32 cellular contexts compared by ENCODE assay signal in genomic region chr14:101643651-101644050, GRCh38.
A peak's percentile ranks its signal among the peaks of the same experiment; 100 is the strongest.
DNase-seq lines count a peak whose midpoint lies in the region; ATAC-seq, FAIRE-seq and TF ChIP-seq lines count a peak whose summit lies in the region.
"Had no signal": no experiment of that assay in that cellular context is flagged by ENCODE, and none has a peak within 500 bp of the region (broad histone marks: within the 10 kb centered on the region; RNA-seq: fewer than 3 reads in every experiment).

No MANE protein-coding gene starts in this region.

- no peak overlapping the region for H3K27ac ChIP-seq in A549
- no peak overlapping the region for H3K27ac ChIP-seq in K562 (ENCODE audit: extremely low read depth, low read depth, low read length)
- H3K27ac ChIP-seq in SJCRH30: no peak overlapping the region
- H3K27ac ChIP-seq: 22Rv1; BLaER1; BLaER1 treated with 17β-estradiol and CSF1 and Interleukin-3, amounts not matched to agents 10 nM and 100 nM; C4-2B had no signal

- H3K4me3 ChIP-seq in A549: no peak overlapping the region
- H3K4me3 ChIP-seq in K562: no peak overlapping the region
- no peak overlapping the region for H3K4me3 ChIP-seq in SJCRH30
- H3K4me3 ChIP-seq: BLaER1; BLaER1 treated with 17β-estradiol and CSF1 and Interleukin-3, amounts not matched to agents 10 nM and 100 nM had no signal

- no peak overlapping the region for H3K4me2 ChIP-seq in A549
- H3K4me2 ChIP-seq in K562 (ENCODE audit: insufficient read depth, low read length): no peak overlapping the region
- H3K4me2 ChIP-seq: BLaER1; BLaER1 treated with 17β-estradiol and CSF1 and Interleukin-3, amounts not matched to agents 10 nM and 100 nM had no signal

- no peak for ATAC-seq in A549
- ATAC-seq in K562: no peak
- ATAC-seq: CD8-positive, alpha-beta T cell had no signal

- no peaks in the 10 kb centered on the region for H3K9me1 ChIP-seq in K562 (ENCODE audit: control insufficient read depth, insufficient read depth, low read length)

- TF ChIP-seq POLR2A in A549 (IDR thresholded peaks at IDR 0.05; ENCODE audit: low read length): no peak
- TF ChIP-seq POLR2A in K562 (conservative IDR thresholded peaks at IDR 0.05): no peak

- H3K79me2 ChIP-seq in K562 (ENCODE audit: control insufficient read depth, insufficient read depth, low read length): no peaks in the 10 kb centered on the region

- POLR2A ChIA-PET in A549 (lab: Yijun Ruan, JAX): no interaction called here
- POLR2A ChIA-PET in K562 (lab: Yijun Ruan, JAX): no interaction called here

- no peak for TF ChIP-seq CTCF in A549 (IDR thresholded peaks at IDR 0.05)
- TF ChIP-seq CTCF in K562 (IDR thresholded peaks at IDR 0.05 in 2 of 3, conservative IDR thresholded peaks at IDR 0.05 in 1 of 3; ENCODE audit: insufficient read depth in 2 of 3, low read depth in 1 of 3, low read length in 3 of 3): no peak
- TF ChIP-seq CTCF in GM13976 (IDR thresholded peaks at IDR 0.05; ENCODE audit: borderline replicate concordance, control extremely low read depth, extremely low read depth, insufficient read depth, missing control alignments): no peak

- intact Hi-C loops in K562 (cut with micrococcal nuclease): loop anchor here (5.0 kb wide), 1 partner anchor 34 kb away; no protein-coding TSS in a partner anchor

- no peaks in the 10 kb centered on the region for H4K20me1 ChIP-seq in K562 (replicated peaks; ENCODE audit: control insufficient read depth, insufficient read depth, low read length)
- H4K20me1 ChIP-seq: BLaER1; BLaER1 treated with 17β-estradiol and CSF1 and Interleukin-3, amounts not matched to agents 10 nM and 100 nM had no signal

- peak; percentile 56 for FAIRE-seq in A549 (lab: Jason Lieb, UNC)
- FAIRE-seq in GM19239 (lab: Jason Lieb, UNC): peak; percentile 8
- no peak for FAIRE-seq in K562 (lab: Jason Lieb, UNC)
- FAIRE-seq: A204.1, D721Med had no signal

- H3K36me3 ChIP-seq in K562 (ENCODE audit: control insufficient read depth, insufficient read depth, low read length) (no peaks in the 10 kb centered on the region), SJCRH30 (no peaks in the 10 kb centered on the region)
- H3K36me3 ChIP-seq: BE2C; BLaER1; BLaER1 treated with 17β-estradiol and CSF1 and Interleukin-3, amounts not matched to agents 10 nM and 100 nM had no signal

- peaks cover 25% of the 10 kb centered on the region; the same call in 1 of the 3 replicates for H3K9me3 ChIP-seq in A549
- peaks cover 3% of the 10 kb centered on the region; the same call in 1 of the 2 replicates for H3K9me3 ChIP-seq in K562 (replicated peaks; ENCODE audit: control insufficient read depth, insufficient read depth, low read depth, low read length)
- no peaks in the 10 kb centered on the region for H3K9me3 ChIP-seq in SJCRH30 (replicated peaks)
- H3K9me3 ChIP-seq: BE2C, BLaER1, Caco-2 had no signal

- no peak overlapping the region for H3K9ac ChIP-seq in K562 (ENCODE audit: insufficient read depth in 1 of 2, low read depth in 2 of 2, low read length in 2 of 2)
- H3K9ac ChIP-seq: BLaER1; BLaER1 treated with 17β-estradiol and CSF1 and Interleukin-3, amounts not matched to agents 10 nM and 100 nM had no signal

- no peak overlapping the region for H2AFZ ChIP-seq in K562 (ENCODE audit: low read depth, low read length)

- CTCF ChIA-PET in A549 (lab: Yijun Ruan, JAX): interaction anchor here (0.8 to 3.8 kb wide), 4 partner anchors 10 to 899 kb away, joined by 3 to 17 read pairs (median 4); no protein-coding TSS in a partner anchor
- CTCF ChIA-PET in K562 (lab: Yijun Ruan, JAX; ENCODE audit: low intra/inter-chr PET ratio): no interaction called here

- no TSS peak for BruUV-seq in K562 (replicated peaks; lab: Mats Ljungman, UMichigan)

- 59% methylated on average over 6 of the region's 6 CpGs for WGBS in A549 (ENCODE audit: missing lambda C conversion rate)
- WGBS in K562 (ENCODE audit: insufficient coverage, low coverage, missing lambda C conversion rate): 77% methylated on average over 4 of the region's 6 CpGs

- H3K4me1 ChIP-seq in A549: no peaks in the 10 kb centered on the region
- H3K4me1 ChIP-seq in K562 (replicated peaks in 1 of 2; ENCODE audit: control insufficient read depth in 2 of 2, insufficient read depth in 2 of 2, low read length in 2 of 2): no peaks in the 10 kb centered on the region
- no peaks in the 10 kb centered on the region for H3K4me1 ChIP-seq in SJCRH30
- H3K4me1 ChIP-seq: BE2C; BLaER1; BLaER1 treated with 17β-estradiol and CSF1 and Interleukin-3, amounts not matched to agents 10 nM and 100 nM; Caco-2 had no signal

- in situ Hi-C loops in K562 (cut with MboI) (loop anchor here (25.0 kb wide), 1 partner anchor 731 kb away; the partner anchor contains the start of gene RTL1), GM13976 (cut with MboI; ENCODE audit: low sequenced_read_pairs, unreplicated experiment) (loop anchor here (25.0 kb wide), 1 partner anchor 1256 kb away; the partner anchor contains the start of gene WDR25)

- no peak for TF ChIP-seq EP300 in A549 (IDR thresholded peaks at IDR 0.05)
- no peak for TF ChIP-seq EP300 in K562 (IDR thresholded peaks at IDR 0.05; ENCODE audit: low read length)

- DNase-seq in A549 (ENCODE audit: low read depth in 1 of 2, low spot score in 1 of 2): no peak
- no peak for DNase-seq in GM19239 (ENCODE audit: insufficient read length, low spot score)
- DNase-seq in K562 (ENCODE audit: extremely low read depth in 1 of 4, low spot score in 3 of 4): no peak
- DNase-seq in activated naive CD4-positive, alpha-beta T cell treated with anti-CD3 and anti-CD28 coated beads, Interleukin-2, amount 50 U/mL, for 16 hours: no peak
- DNase-seq in GM13976 (ENCODE audit: low spot score): no peak
- no peak for DNase-seq in SJCRH30
- DNase-seq: 8988T; ACHN; AML-193; BE2C; C1 segment of cervical spinal cord; Caco-2; Calu3; CD4-positive, alpha-beta memory T cell; CD4-positive, alpha-beta T cell; CD4-positive, CD25-positive, alpha-beta regulatory T cell; CD8-positive, alpha-beta memory T cell; CD8-positive, alpha-beta T cell; COR-L47; DMS 273 treated with DMSO at 0.1 percent for 48 hours; DMS153; DMS53; DMS79; DMS79 treated with DMSO at 0.1 percent for 48 hours; DND-41; EL had no signal

- TF ChIP-seq RAD21 in A549 (conservative IDR thresholded peaks at IDR 0.05 in 1 of 2, IDR thresholded peaks at IDR 0.05 in 1 of 2) (no peak), K562 (CRISPR knock-in tag; conservative IDR thresholded peaks at IDR 0.05 in 1 of 2, IDR thresholded peaks at IDR 0.05 in 1 of 2) (no peak)

- H3K27me3 ChIP-seq in K562 (ENCODE audit: control insufficient read depth in 2 of 2, insufficient read depth in 2 of 2, low read length in 2 of 2): no peaks in the 10 kb centered on the region
- H3K27me3 ChIP-seq in SJCRH30: no peaks in the 10 kb centered on the region
- H3K27me3 ChIP-seq: BLaER1; BLaER1 treated with 17β-estradiol and CSF1 and Interleukin-3, amounts not matched to agents 10 nM and 100 nM had no signal

TF ChIP-seq in A549, 52 proteins besides CTCF, POLR2A, EP300 and RAD21:
- TF ChIP-seq JUN (IDR thresholded peaks at IDR 0.05) (no peak), ZNF302 (CRISPR knock-in tag; IDR thresholded peaks at IDR 0.05) (no peak), MYC (IDR thresholded peaks at IDR 0.05; ENCODE audit: borderline replicate concordance, low read length) (no peak), HOXB13 (CRISPR knock-in tag; IDR thresholded peaks at IDR 0.05; ENCODE audit: low read depth) (no peak), FOXS1 (CRISPR knock-in tag; IDR thresholded peaks at IDR 0.05) (no peak), SMC3 (IDR thresholded peaks at IDR 0.05) (no peak), CEBPB (IDR thresholded peaks at IDR 0.05) (no peak), ZFP36 (IDR thresholded peaks at IDR 0.05; ENCODE audit: borderline replicate concordance, partially characterized antibody) (no peak)
TF ChIP-seq in A549: peak in this region for 0.

TF ChIP-seq in K562, 482 proteins besides CTCF, POLR2A, EP300 and RAD21 (continues in another document):
- no peak for TF ChIP-seq SIX5 (IDR thresholded peaks at IDR 0.05; ENCODE audit: borderline replicate concordance in 1 of 2, insufficient read depth in 1 of 2, low read depth in 1 of 2, low read length in 2 of 2)
- TF ChIP-seq ZNF354B (CRISPR knock-in tag; IDR thresholded peaks at IDR 0.05): peak; percentile 64
- TF ChIP-seq ATF4 (CRISPR knock-in tag; IDR thresholded peaks at IDR 0.05): no peak
- no peak for TF ChIP-seq SRSF1 (IDR thresholded peaks at IDR 0.05; ENCODE audit: low read depth, low read length)
- no peak for TF ChIP-seq ZNF324 (CRISPR knock-in tag; IDR thresholded peaks at IDR 0.05)
- TF ChIP-seq ZNF507 (tag; conservative IDR thresholded peaks at IDR 0.05): peak; percentile 94
- TF ChIP-seq MTF1 (CRISPR knock-in tag; IDR thresholded peaks at IDR 0.05; ENCODE audit: borderline replicate concordance): no peak
- TF ChIP-seq HMBOX1 (IDR thresholded peaks at IDR 0.05): no peak
